16 cellular contexts compared by ENCODE assay signal in the genomic region with DNA sequence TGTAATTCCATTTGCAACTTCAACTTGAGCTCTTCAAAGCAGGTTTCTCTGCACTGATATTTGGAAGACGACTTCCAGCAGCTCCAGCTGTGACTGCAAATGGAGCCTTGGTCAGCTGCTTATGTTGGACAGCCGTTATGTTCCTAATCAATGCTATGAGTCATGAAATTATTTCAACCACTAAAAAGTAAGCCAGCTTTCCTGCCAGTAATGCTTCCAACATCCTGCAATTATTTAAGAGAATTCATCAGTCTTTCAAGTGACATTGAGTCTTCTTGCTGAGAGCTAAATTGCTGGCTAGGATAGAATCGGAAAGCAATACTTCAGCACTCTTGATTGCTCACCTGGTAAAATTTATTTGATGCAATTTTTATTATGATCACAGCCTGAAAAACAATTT.
A peak's percentile ranks its signal among the peaks of the same experiment; 100 is the strongest.
DNase-seq lines count a peak whose midpoint lies in the region; ATAC-seq and TF ChIP-seq lines count a peak whose summit lies in the region.
"Had no signal": no experiment of that assay in that cellular context is flagged by ENCODE, and none has a peak within 500 bp of the region (broad histone marks: within the 10 kb centered on the region; RNA-seq: fewer than 3 reads in every experiment).

No MANE protein-coding gene starts in this region.

- no peaks in the 10 kb centered on the region for H3K9me3 ChIP-seq in MG63
- H3K9me3 ChIP-seq in tibial nerve = no peaks in the 10 kb centered on the region
- H3K9me3 ChIP-seq: BE2C, SJSA1 had no signal

- H3K27ac Mint-ChIP-seq in mesothelial cell of epicardium = no peak overlapping the region
- no peak overlapping the region for H3K27ac Mint-ChIP-seq in stimulated activated naive B cell treated with anti-CD40 and anti-IgM and Interleukin-4, amounts not matched to agents 10 μg/mL and 1 μg/mL and 100 μg/mL, for 72 hours
- H3K27ac Mint-ChIP-seq: CD8-positive, alpha-beta T cell; IgD-negative memory B cell had no signal

- TF ChIP-seq POLR2A in tibial nerve (IDR thresholded peaks at IDR 0.05) = no peak

- H3K4me1 Mint-ChIP-seq in mesothelial cell of epicardium = no peaks in the 10 kb centered on the region
- H3K4me1 Mint-ChIP-seq in stimulated activated naive B cell treated with anti-CD40 and anti-IgM and Interleukin-4, amounts not matched to agents 10 μg/mL and 1 μg/mL and 100 μg/mL, for 72 hours = no peaks in the 10 kb centered on the region
- H3K4me1 Mint-ChIP-seq: IgD-negative memory B cell had no signal

- no peak overlapping the region for H3K4me3 ChIP-seq in MG63
- H3K4me3 ChIP-seq in astrocyte of the spinal cord (ENCODE audit: low read depth, low read length) = no peak overlapping the region
- no peak overlapping the region for H3K4me3 ChIP-seq in fibroblast of villous mesenchyme (ENCODE audit: low read depth, low read length)
- H3K4me3 ChIP-seq in tibial nerve = no peak overlapping the region
- H3K4me3 ChIP-seq: SJSA1 had no signal

- H3K36me3 Mint-ChIP-seq in mesothelial cell of epicardium = no peaks in the 10 kb centered on the region
- no peaks in the 10 kb centered on the region for H3K36me3 Mint-ChIP-seq in stimulated activated naive B cell treated with anti-CD40 and anti-IgM and Interleukin-4, amounts not matched to agents 10 μg/mL and 1 μg/mL and 100 μg/mL, for 72 hours
- H3K36me3 Mint-ChIP-seq: CD8-positive, alpha-beta T cell; IgD-negative memory B cell had no signal

- DNase-seq in GM03348 (ENCODE audit: low spot score) = peak; percentile 3
- DNase-seq in MG63 = peak; percentile 26
- peak; percentile 9 for DNase-seq in astrocyte of the spinal cord (ENCODE audit: low read depth, low spot score)
- peak; percentile 6 for DNase-seq in fibroblast of villous mesenchyme (ENCODE audit: low read depth)
- no peak for DNase-seq in mesothelial cell of epicardium (ENCODE audit: low spot score in 2 of 2, unreplicated experiment in 2 of 2)
- no peak for DNase-seq in tibial nerve (ENCODE audit: low spot score in 2 of 2)
- no peak for DNase-seq in NK-92 (lab: John Stamatoyannopoulos, UW; ENCODE audit: unreplicated experiment)
- no peak for DNase-seq in stimulated activated naive B cell treated with anti-CD40 and anti-IgM and Interleukin-4, amounts not matched to agents 10 μg/mL and 1 μg/mL and 100 μg/mL, for 72 hours
- DNase-seq: BE2C; CD8-positive, alpha-beta T cell; NCI-H187; NCI-H2171 treated with DMSO at 0.1 percent for 48 hours; NCI-H510A; SW 1271 had no signal

- TF ChIP-seq CTCF in astrocyte of the spinal cord (IDR thresholded peaks at IDR 0.05; ENCODE audit: low read depth, low read length) (no peak), fibroblast of villous mesenchyme (IDR thresholded peaks at IDR 0.05; ENCODE audit: insufficient read depth, low read depth, low read length) (no peak), mesothelial cell of epicardium (IDR thresholded peaks at IDR 0.05; ENCODE audit: unreplicated experiment) (no peak), tibial nerve (IDR thresholded peaks at IDR 0.05) (no peak)

- ATAC-seq in stimulated activated naive B cell treated with anti-CD40 and anti-IgM and Interleukin-4, amounts not matched to agents 10 μg/mL and 1 μg/mL and 100 μg/mL, for 72 hours (replicated peaks) = no peak
- ATAC-seq: CD8-positive, alpha-beta T cell had no signal

- 53 to 54% methylated on average over 3 of the region's 3 CpGs for WGBS in tibial nerve, 2 donors

- H3K36me3 ChIP-seq in MG63 (no peaks in the 10 kb centered on the region), tibial nerve (no peaks in the 10 kb centered on the region)
- H3K36me3 ChIP-seq: BE2C, SJSA1 had no signal

- in situ Hi-C loops in astrocyte of the spinal cord (cut with HindIII; ENCODE audit: low sequenced_read_pairs) = no loop called here

- no peaks in the 10 kb centered on the region for H3K4me1 ChIP-seq in tibial nerve
- H3K4me1 ChIP-seq: BE2C, SJSA1 had no signal

- H3K27me3 Mint-ChIP-seq in mesothelial cell of epicardium (ENCODE audit: low read depth) = no peaks in the 10 kb centered on the region
- H3K27me3 Mint-ChIP-seq in stimulated activated naive B cell treated with anti-CD40 and anti-IgM and Interleukin-4, amounts not matched to agents 10 μg/mL and 1 μg/mL and 100 μg/mL, for 72 hours = no peaks in the 10 kb centered on the region
- H3K27me3 Mint-ChIP-seq: IgD-negative memory B cell had no signal

- no peak for TF ChIP-seq EP300 in tibial nerve (IDR thresholded peaks at IDR 0.05)

- no peak overlapping the region for H3K4me3 Mint-ChIP-seq in mesothelial cell of epicardium
- no peak overlapping the region for H3K4me3 Mint-ChIP-seq in stimulated activated naive B cell treated with anti-CD40 and anti-IgM and Interleukin-4, amounts not matched to agents 10 μg/mL and 1 μg/mL and 100 μg/mL, for 72 hours
- H3K4me3 Mint-ChIP-seq: CD8-positive, alpha-beta T cell; IgD-negative memory B cell had no signal

- H3K27ac ChIP-seq in tibial nerve = no peak overlapping the region
- H3K27ac ChIP-seq: SJSA1 had no signal

- no peaks in the 10 kb centered on the region for H3K9me3 Mint-ChIP-seq in mesothelial cell of epicardium
- peaks cover 0 to 5% of the 10 kb centered on the region in 2 donors for H3K9me3 Mint-ChIP-seq in stimulated activated naive B cell treated with anti-CD40 and anti-IgM and Interleukin-4, amounts not matched to agents 10 μg/mL and 1 μg/mL and 100 μg/mL, for 72 hours

- H3K27me3 ChIP-seq in MG63 (no peaks in the 10 kb centered on the region), tibial nerve (no peaks in the 10 kb centered on the region)
- H3K27me3 ChIP-seq: BE2C, SJSA1 had no signal

Comparison
In these comparisons a context has a peak if more than half of its experiments do, and no peak if none do; other contexts are left out.
1. DNase-seq: peak in GM03348 (single experiment), MG63 (single experiment), astrocyte of the spinal cord (single experiment) and fibroblast of villous mesenchyme (single experiment); none in mesothelial cell of epicardium (0 of 2), tibial nerve (0 of 2), NK-92 (single experiment) and stimulated activated naive B cell treated with anti-CD40 and anti-IgM and Interleukin-4, amounts not matched to agents 10 μg/mL and 1 μg/mL and 100 μg/mL, for 72 hours (single experiment).